In the genomic region with DNA sequence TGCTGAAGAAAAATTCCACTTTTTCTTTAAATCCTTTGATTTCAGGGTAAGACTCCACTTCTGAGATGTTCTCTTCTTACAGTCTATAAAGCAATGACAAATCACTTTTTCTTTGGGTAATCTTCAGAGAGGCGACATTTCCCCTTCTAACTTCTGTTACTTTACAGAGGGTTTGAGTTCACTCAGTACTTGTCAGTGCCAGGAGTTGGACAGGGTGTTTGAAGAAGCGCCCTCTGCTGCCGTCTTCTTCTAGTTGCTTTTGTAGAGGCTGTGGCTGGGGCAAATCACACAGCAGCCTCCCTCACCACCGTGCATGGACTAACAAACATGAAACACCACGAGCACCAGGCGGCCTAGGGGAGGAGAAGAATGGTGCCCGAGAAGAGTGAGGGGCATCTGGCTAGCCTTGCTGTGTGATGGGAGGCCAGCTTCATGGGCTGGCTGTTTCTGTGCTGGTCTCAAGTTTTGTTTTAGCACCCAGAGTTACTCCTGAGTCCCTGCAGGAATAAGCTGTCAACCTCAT, we compare ENCODE assay signal across 9 cellular contexts. TPM values are rescaled to one million over a fixed set of nuclear protein-coding genes. Genes with fewer than 3 reads are reported as not detected.
DNase-seq lines count a peak whose midpoint lies in the region; ATAC-seq and TF ChIP-seq lines count a peak whose summit lies in the region.
"Had no signal": no experiment of that assay in that cellular context is flagged by ENCODE, and none has a peak within 500 bp of the region (broad histone marks: within the 10 kb centered on the region; RNA-seq: fewer than 3 reads in every experiment).

A gene with protein sequence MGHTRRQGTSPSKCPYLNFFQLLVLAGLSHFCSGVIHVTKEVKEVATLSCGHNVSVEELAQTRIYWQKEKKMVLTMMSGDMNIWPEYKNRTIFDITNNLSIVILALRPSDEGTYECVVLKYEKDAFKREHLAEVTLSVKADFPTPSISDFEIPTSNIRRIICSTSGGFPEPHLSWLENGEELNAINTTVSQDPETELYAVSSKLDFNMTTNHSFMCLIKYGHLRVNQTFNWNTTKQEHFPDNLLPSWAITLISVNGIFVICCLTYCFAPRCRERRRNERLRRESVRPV (minus strand): TSS at position 174 of the 523 bp plus-strand sequence. CDS start 1,886 bp downstream, outside the sequence.

- WGBS in hepatocyte (ENCODE audit: low lambda C conversion rate, missing lambda C conversion rate), result 27% methylated on average over 7 of the region's 7 CpGs

- H3K4me1 ChIP-seq in hepatocyte (ENCODE audit: insufficient read depth), result no peaks in the 10 kb centered on the region

- H3K27me3 ChIP-seq in hepatocyte, result no peaks in the 10 kb centered on the region

- no peak within 1 kb of the TSS for H3K27ac ChIP-seq in hepatocyte
- H3K27ac ChIP-seq: epithelial cell of prostate had no signal

- TF ChIP-seq CTCF in GM20000 (IDR thresholded peaks at IDR 0.05; ENCODE audit: extremely low read depth, missing control alignments), result peak; percentile 67
- TF ChIP-seq CTCF in hepatocyte (IDR thresholded peaks at IDR 0.05; ENCODE audit: poor library complexity), result peak; percentile 40

- peaks cover 6% of the 10 kb centered on the region for H3K27me3 Mint-ChIP-seq in activated naive CD4-positive, alpha-beta T cell treated with anti-CD3 and anti-CD28 coated beads, Interleukin-2, amount 10 ng/mL, durations not matched to agents 7 days and 5 days

- H3K9me2 ChIP-seq in hepatocyte (replicated peaks; ENCODE audit: insufficient read depth), result no peaks in the 10 kb centered on the region

- CTCF ChIA-PET in activated naive CD4-positive, alpha-beta T cell treated with anti-CD3 and anti-CD28 coated beads, Interleukin-2, amount 10 ng/mL, durations not matched to agents 7 days and 5 days (lab: Charles Lee), result interaction anchor here (0.7 to 2.3 kb wide), 10 partner anchors 19 to 285 kb away, joined by 3 to 10 read pairs (median 4); partner anchors contain the start of gene TMEM39A

- H4K20me1 ChIP-seq in hepatocyte (ENCODE audit: insufficient read depth, poor library complexity, severe bottlenecking), result no peaks in the 10 kb centered on the region

- peak; percentile 46 for DNase-seq in ELR (ENCODE audit: low read depth)
- peak; percentile 58 for DNase-seq in GM20000 (ENCODE audit: low spot score)
- peak; percentile 87 for DNase-seq in SIG-M5 treated with dmso at 0.1 percent for 504 hours (lab: John Stamatoyannopoulos, UW; ENCODE audit: unreplicated experiment)
- peak; percentile 84 for DNase-seq in activated naive CD4-positive, alpha-beta T cell treated with anti-CD3 and anti-CD28 coated beads, Interleukin-2, amount 10 ng/mL, durations not matched to agents 7 days and 5 days
- DNase-seq in hepatocyte (ENCODE audit: low spot score), result peak; percentile 69
- DNase-seq in stimulated activated CD4-positive, alpha-beta T cell treated with anti-CD3 and anti-CD28 coated beads, TNF-alpha, amount 100 ng/mL, for 48 hours (ENCODE audit: low read depth in 3 of 3), result peak; percentile 39 to 55 (median 44)
- no peak for DNase-seq in NCI-H1092 treated with DMSO at 0.1 percent for 48 hours (lab: John Stamatoyannopoulos, UW)

- H3K4me1 Mint-ChIP-seq in activated naive CD4-positive, alpha-beta T cell treated with anti-CD3 and anti-CD28 coated beads, Interleukin-2, amount 10 ng/mL, durations not matched to agents 7 days and 5 days, result peaks cover 64% of the 10 kb centered on the region

- peaks cover 32% of the 10 kb centered on the region for H3K36me3 Mint-ChIP-seq in activated naive CD4-positive, alpha-beta T cell treated with anti-CD3 and anti-CD28 coated beads, Interleukin-2, amount 10 ng/mL, durations not matched to agents 7 days and 5 days

- H2AFZ ChIP-seq in hepatocyte, result no peak within 1 kb of the TSS

- no peaks in the 10 kb centered on the region for H3K79me2 ChIP-seq in hepatocyte

- peak within 1 kb of the TSS; percentile 70 for H3K4me3 Mint-ChIP-seq in activated naive CD4-positive, alpha-beta T cell treated with anti-CD3 and anti-CD28 coated beads, Interleukin-2, amount 10 ng/mL, durations not matched to agents 7 days and 5 days

- H3K4me3 ChIP-seq in hepatocyte, result no peak within 1 kb of the TSS

- peak; percentile 35 for ATAC-seq in HG03469 (IDR thresholded peaks at IDR 0.05; ENCODE audit: unreplicated experiment)

- no peaks in the 10 kb centered on the region for H3K36me3 ChIP-seq in hepatocyte (replicated peaks; ENCODE audit: insufficient read depth, low read depth)

- peak within 1 kb of the TSS; percentile 81 for H3K27ac Mint-ChIP-seq in activated naive CD4-positive, alpha-beta T cell treated with anti-CD3 and anti-CD28 coated beads, Interleukin-2, amount 10 ng/mL, durations not matched to agents 7 days and 5 days

- H3K9me3 ChIP-seq in hepatocyte (ENCODE audit: low read depth), result no peaks in the 10 kb centered on the region

- no peak within 1 kb of the TSS for H3K4me2 ChIP-seq in hepatocyte

- no peaks in the 10 kb centered on the region for H3K9me3 Mint-ChIP-seq in activated naive CD4-positive, alpha-beta T cell treated with anti-CD3 and anti-CD28 coated beads, Interleukin-2, amount 10 ng/mL, durations not matched to agents 7 days and 5 days

RNA-seq across cellular contexts. Expression of the gene that starts here (rescaled TPM):
- 0.07 and 0.24 TPM in 2 replicates for total RNA-seq in hepatocyte
- polyA plus RNA-seq in hepatocyte, result not detected in 2 replicates

Comparison
In these comparisons a context has a peak if more than half of its experiments do, and no peak if none do; other contexts are left out.
1. Peak in DNase-seq in hepatocyte; RNA of the gene not detected or under 1 TPM.